In the genomic region with DNA sequence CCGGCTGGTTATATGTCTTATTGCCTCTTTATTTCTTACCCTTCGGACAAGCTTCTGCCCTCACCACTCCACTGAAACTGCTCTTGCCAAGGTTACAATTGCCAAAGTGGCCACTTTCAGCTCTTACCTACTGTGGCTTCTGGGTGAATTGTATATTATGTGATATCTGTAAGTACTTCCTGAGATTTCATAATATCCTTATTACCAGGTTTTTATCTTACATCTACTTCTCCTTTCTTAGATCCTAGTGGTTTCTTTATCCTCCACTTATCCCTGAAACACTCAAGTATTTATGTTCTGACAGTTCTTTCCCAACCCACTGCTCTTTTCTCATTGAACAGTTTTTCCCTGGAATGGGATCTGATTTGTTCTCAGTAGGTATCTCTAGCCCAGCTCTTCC, we compare ENCODE assay signal across 24 cellular contexts. TPM values are rescaled to one million over a fixed set of nuclear protein-coding genes. Genes with fewer than 3 reads are reported as not detected.
A peak's percentile ranks its signal among the peaks of the same experiment; 100 is the strongest.
DNase-seq lines count a peak whose midpoint lies in the region; ATAC-seq and TF ChIP-seq lines count a peak whose summit lies in the region.
"Had no signal": no experiment of that assay in that cellular context is flagged by ENCODE, and none has a peak within 500 bp of the region (broad histone marks: within the 10 kb centered on the region; RNA-seq: fewer than 3 reads in every experiment).

No MANE protein-coding gene starts in this region.

- TF ChIP-seq CTCF in upper lobe of left lung (IDR thresholded peaks at IDR 0.05) (no peak), suprapubic skin (IDR thresholded peaks at IDR 0.05) (no peak)

- ATAC-seq in left colon, result peak; percentile 4
- peak; percentile 34 to 62 for ATAC-seq in upper lobe of left lung (ENCODE audit: low FRiP score in 2 of 2)
- ATAC-seq: esophagus mucosa; gastroesophageal sphincter; GM12878; stimulated activated naive CD8-positive, alpha-beta T cell treated with anti-CD3 and anti-CD28 coated beads, Interleukin-15, Interleukin-2, amounts not matched to agents 100 U/mL and 50 U/mL, for 24 hours had no signal

- TF ChIP-seq POLR2A in upper lobe of left lung (IDR thresholded peaks at IDR 0.05), result no peak
- TF ChIP-seq POLR2A in suprapubic skin (IDR thresholded peaks at IDR 0.05), result no peak

- TF ChIP-seq EP300 in upper lobe of left lung (IDR thresholded peaks at IDR 0.05) (no peak), suprapubic skin (IDR thresholded peaks at IDR 0.05) (no peak)

- no peaks in the 10 kb centered on the region for H3K9me3 ChIP-seq in upper lobe of left lung
- H3K9me3 ChIP-seq in suprapubic skin, result no peaks in the 10 kb centered on the region
- H3K9me3 ChIP-seq: gastroesophageal sphincter, SK-N-SH, tibial artery had no signal

- intact Hi-C loops in left colon (cut with DNase I, micrococcal nuclease), result no loop called here

- H3K27ac ChIP-seq in upper lobe of left lung, result peak overlapping the region in 2 of 4 donors; percentile 28 to 71
- H3K27ac ChIP-seq in suprapubic skin, result no peak overlapping the region
- H3K27ac ChIP-seq: gastroesophageal sphincter, skin epidermis, tibial artery had no signal

- WGBS in upper lobe of left lung, 2 donors, result 44 to 60% methylated on average over 2 of the region's 2 CpGs
- 90% methylated on average over 2 of the region's 2 CpGs for WGBS in suprapubic skin

- no peak overlapping the region for H3K4me3 ChIP-seq in upper lobe of left lung
- H3K4me3 ChIP-seq in suprapubic skin, result no peak overlapping the region
- H3K4me3 ChIP-seq: gastroesophageal sphincter, GM12878, skin epidermis, tibial artery had no signal

- H3K36me3 ChIP-seq in upper lobe of left lung (no peaks in the 10 kb centered on the region), suprapubic skin (no peaks in the 10 kb centered on the region)
- H3K36me3 ChIP-seq: gastroesophageal sphincter, tibial artery had no signal

- H3K4me1 ChIP-seq in upper lobe of left lung (peaks cover 0 to 15% (median 4%) of the 10 kb centered on the region in 4 donors), suprapubic skin (no peaks in the 10 kb centered on the region)
- H3K4me1 ChIP-seq: gastroesophageal sphincter had no signal

- H3K27me3 ChIP-seq in upper lobe of left lung (no peaks in the 10 kb centered on the region), suprapubic skin (no peaks in the 10 kb centered on the region)
- H3K27me3 ChIP-seq: tibial artery had no signal

- DNase-seq in MV-4-11 (lab: John Stamatoyannopoulos, UW) (peak; percentile 81), SKM-1 treated with dmso at 0.1 percent for 144 hours (lab: John Stamatoyannopoulos, UW; ENCODE audit: unreplicated experiment) (peak; percentile 53), left colon (no peak), upper lobe of left lung (peak in 1 of 2 donors; percentile 67), suprapubic skin (ENCODE audit: low spot score in 2 of 2) (no peak), OCI-M2 (lab: John Stamatoyannopoulos, UW; ENCODE audit: unreplicated experiment) (no peak), T-helper 2 cell (no peak), GM19238 (ENCODE audit: insufficient read length, low spot score) (no peak)
- DNase-seq: activated CD4-positive, alpha-beta T cell treated with anti-CD3 and anti-CD28 coated beads for 4 hours; effector CD4-positive, alpha-beta T cell; NCI-H1105; NCI-H2029; NCI-H345; NCI-H82; RPMI8226; SK-N-SH; stimulated activated naive CD8-positive, alpha-beta T cell treated with anti-CD3 and anti-CD28 coated beads, Interleukin-15, Interleukin-2, amounts not matched to agents 100 U/mL and 50 U/mL, for 24 hours; tibial artery had no signal

RNA-seq across cellular contexts. Expression of gene CELA1, which starts 10.5 kb away (rescaled TPM):
- total RNA-seq in left colon (not detected), upper lobe of left lung (not detected), suprapubic skin (not detected)
- total RNA-seq: chondrocyte, esophagus mucosa, gastroesophageal sphincter, GM12878, lung microvascular endothelial cell had no signal

RNA-seq across cellular contexts. Expression of gene BIN2, which starts 12.0 kb away (rescaled TPM):
- 1 to 10 TPM; 6.3 to 8.0 TPM for total RNA-seq in left colon
- total RNA-seq in upper lobe of left lung, result 10 to 100 TPM; 16.5 to 54.5 (median 30.6) TPM
- total RNA-seq in suprapubic skin, result 1 to 10 TPM in 2 of 4 donors, under 1 TPM in 2; 0.68 to 1.9 (median 1.3) TPM
- total RNA-seq: chondrocyte, lung microvascular endothelial cell had no signal

RNA-seq across cellular contexts. Expression of gene GALNT6, which starts 55.3 kb away (rescaled TPM):
- total RNA-seq in left colon (10 to 100 TPM; 31.4 to 41.0 TPM), upper lobe of left lung (10 to 100 TPM in 5 of 6 donors, 1 to 10 TPM in 1; 8.3 to 56.6 (median 21.3) TPM), suprapubic skin (10 to 100 TPM in 1 of 4 donors, 1 to 10 TPM in 3; 2.0 to 33.8 (median 8.8) TPM)

Comparison
In these comparisons a context has a peak if more than half of its experiments do, and no peak if none do; other contexts are left out.
1. DNase-seq: peak in MV-4-11 (single experiment) and SKM-1 treated with dmso at 0.1 percent for 144 hours (single experiment); none in left colon (0 of 2), suprapubic skin (0 of 2), OCI-M2 (single experiment), T-helper 2 cell (0 of 5) and GM19238 (single experiment).